8 cellular contexts compared by ENCODE assay signal in the genomic region with DNA sequence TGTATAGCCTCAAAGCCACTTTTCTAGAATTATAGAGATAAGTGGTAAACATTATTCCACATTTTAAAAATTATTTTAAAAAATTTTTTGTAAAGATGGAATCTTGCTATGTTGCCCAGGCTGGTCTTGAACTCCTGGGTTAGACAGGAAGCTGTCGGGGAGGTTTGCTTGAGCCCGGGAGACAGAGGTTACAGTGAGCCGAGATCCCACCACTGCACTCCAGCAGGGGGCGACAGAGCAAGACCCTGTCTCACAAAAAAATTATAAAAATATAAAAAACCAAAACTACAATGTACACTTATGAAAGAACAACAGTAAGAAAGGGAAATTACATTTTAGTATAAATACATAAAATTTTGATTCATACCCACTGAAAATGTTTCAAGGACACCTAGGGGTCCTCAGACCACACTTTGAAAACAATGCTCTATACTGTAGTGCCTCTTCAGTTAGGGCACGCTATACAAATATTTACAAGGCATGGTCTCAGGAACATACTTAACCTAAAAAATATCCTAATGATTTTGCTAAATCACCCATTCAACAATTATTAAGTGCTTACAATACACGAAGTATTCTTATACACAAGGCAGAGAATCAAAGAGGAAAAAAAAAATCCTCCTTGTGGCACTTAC.
DNase-seq lines count a peak whose midpoint lies in the region; ATAC-seq, FAIRE-seq and TF ChIP-seq lines count a peak whose summit lies in the region.

No MANE protein-coding gene starts in this region.

- POLR2A ChIA-PET in endothelial cell of umbilical vein (lab: Charles Lee), result interaction anchor here (0.6 kb wide), 1 partner anchor 9 kb away, joined by 3 read pairs; no protein-coding TSS in a partner anchor

- CTCF ChIA-PET in endothelial cell of umbilical vein (lab: Charles Lee), result interaction anchor here (0.8 to 4.2 kb wide), 24 partner anchors 9 to 376 kb away, joined by 3 to 83 read pairs (median 6); partner anchors contain the start of gene MRTFA

- H2AFZ ChIP-seq in endothelial cell of umbilical vein (ENCODE audit: low read depth, low read length) (no peak overlapping the region), osteoblast (ENCODE audit: low read length) (no peak overlapping the region)

- no peaks in the 10 kb centered on the region for H3K9me3 ChIP-seq in endothelial cell of umbilical vein (replicated peaks; ENCODE audit: control insufficient read depth, insufficient read depth, low read length)
- H3K9me3 ChIP-seq in osteoblast (ENCODE audit: low read depth, low read length), result no peaks in the 10 kb centered on the region
- no peaks in the 10 kb centered on the region for H3K9me3 ChIP-seq in upper lobe of right lung

- H4K20me1 ChIP-seq in endothelial cell of umbilical vein (replicated peaks; ENCODE audit: control insufficient read depth, extremely low read depth, insufficient read depth, low read length) (no peaks in the 10 kb centered on the region), osteoblast (ENCODE audit: insufficient read depth, low read length) (peaks cover 4% of the 10 kb centered on the region)

- ATAC-seq in upper lobe of right lung, result peak; percentile 70

- no TSS peak for BruUV-seq in endothelial cell of umbilical vein (replicated peaks; lab: Mats Ljungman, UMichigan)

- dilution Hi-C loops in endothelial cell of umbilical vein (cut with MboI; ENCODE audit: extremely low pct_ligation_motif_present, low sequenced_read_pairs), result no loop called here

- H3K4me3 ChIP-seq in endothelial cell of umbilical vein (replicated peaks in 1 of 3; ENCODE audit: insufficient read depth in 1 of 3, low read depth in 1 of 3, low read length in 3 of 3) (no peak overlapping the region), osteoblast (ENCODE audit: insufficient read depth, low read length) (no peak overlapping the region), upper lobe of right lung (no peak overlapping the region)

- TF ChIP-seq POLR2A in endothelial cell of umbilical vein (IDR thresholded peaks at IDR 0.05; ENCODE audit: low read depth, low read length), result no peak

- H3K9ac ChIP-seq in endothelial cell of umbilical vein (replicated peaks; ENCODE audit: extremely low read depth, insufficient read depth, low read length), result no peak overlapping the region

- H3K36me3 ChIP-seq in endothelial cell of umbilical vein (ENCODE audit: control insufficient read depth in 2 of 2, extremely low read depth in 1 of 2, insufficient read depth in 2 of 2, low read length in 2 of 2), result no peaks in the 10 kb centered on the region
- H3K36me3 ChIP-seq in osteoblast (ENCODE audit: insufficient read depth, low read length), result no peaks in the 10 kb centered on the region
- no peaks in the 10 kb centered on the region for H3K36me3 ChIP-seq in upper lobe of right lung

- no peak overlapping the region for H3K27ac ChIP-seq in endothelial cell of umbilical vein (ENCODE audit: insufficient read depth, low read depth, low read length)
- no peak overlapping the region for H3K27ac ChIP-seq in osteoblast (ENCODE audit: low read depth, low read length)
- H3K27ac ChIP-seq in upper lobe of right lung, result no peak overlapping the region

- H3K4me1 ChIP-seq in endothelial cell of umbilical vein (ENCODE audit: control insufficient read depth, extremely low read depth, insufficient read depth, low read length) (peaks cover 2% of the 10 kb centered on the region), osteoblast (ENCODE audit: insufficient read depth, low read length) (peaks cover 25% of the 10 kb centered on the region), upper lobe of right lung (peaks cover 19% of the 10 kb centered on the region)

- no peak overlapping the region for H3K4me2 ChIP-seq in endothelial cell of umbilical vein (ENCODE audit: insufficient read depth, low read length)
- no peak overlapping the region for H3K4me2 ChIP-seq in osteoblast (ENCODE audit: insufficient read depth, low read length)

- H3K27me3 ChIP-seq in endothelial cell of umbilical vein (ENCODE audit: control insufficient read depth in 2 of 2, insufficient read depth in 2 of 2, low read length in 2 of 2) (no peaks in the 10 kb centered on the region), osteoblast (ENCODE audit: insufficient read depth, low read length) (no peaks in the 10 kb centered on the region), upper lobe of right lung (no peaks in the 10 kb centered on the region)

- peaks cover 5% of the 10 kb centered on the region for H3K79me2 ChIP-seq in endothelial cell of umbilical vein (ENCODE audit: control insufficient read depth, insufficient read depth, low read length)
- peaks cover 61% of the 10 kb centered on the region for H3K79me2 ChIP-seq in osteoblast (ENCODE audit: insufficient read depth, low read length)

- intact Hi-C loops in endothelial cell of umbilical vein (cut with micrococcal nuclease), result loop anchor here (1.0 to 2.0 kb wide), 3 partner anchors 111 to 126 kb away; partner anchors contain the start of gene MRTFA
- intact Hi-C loops in upper lobe of right lung (cut with DNase I), result loop anchor here (10.0 kb wide), 1 partner anchor 119 kb away; no protein-coding TSS in a partner anchor

- TF ChIP-seq CTCF in endothelial cell of umbilical vein (IDR thresholded peaks at IDR 0.05; ENCODE audit: extremely low read depth in 1 of 2, insufficient read depth in 1 of 2, low read depth in 1 of 2, low read length in 2 of 2) (peak; percentile 81 to 84), osteoblast (IDR thresholded peaks at IDR 0.05; ENCODE audit: extremely low read depth, low read depth, low read length) (peak; percentile 88), upper lobe of right lung (IDR thresholded peaks at IDR 0.05) (peak; percentile 80)

- peak; percentile 59 for DNase-seq in CMK (ENCODE audit: low read depth)
- DNase-seq in NAMALWA (ENCODE audit: low spot score), result peak; percentile 66
- DNase-seq in activated CD8-positive, alpha-beta memory T cell treated with anti-CD3 and anti-CD28 coated beads for 24 hours, result peak; percentile 84
- peak; percentile 65 for DNase-seq in endothelial cell of umbilical vein (ENCODE audit: low read depth, low spot score)
- no peak for DNase-seq in osteoblast (ENCODE audit: insufficient read length, low spot score, missing footprints)
- DNase-seq in upper lobe of right lung, result peak; percentile 70
- DNase-seq in NCI-H524 treated with DMSO at 0.1 percent for 48 hours (lab: John Stamatoyannopoulos, UW), result no peak
- DNase-seq in cortex of kidney (lab: John Stamatoyannopoulos, UW), result no peak

- no peak for FAIRE-seq in endothelial cell of umbilical vein (lab: Jason Lieb, UNC)

- no peaks in the 10 kb centered on the region for H3K9me1 ChIP-seq in endothelial cell of umbilical vein (replicated peaks; ENCODE audit: control insufficient read depth, extremely low read depth, insufficient read depth, low read length)

TF ChIP-seq in endothelial cell of umbilical vein, 7 proteins besides CTCF, POLR2A, EP300 and RAD21:
- TF ChIP-seq JUN (IDR thresholded peaks at IDR 0.05; ENCODE audit: borderline replicate concordance, insufficient read depth, insufficient read length, low read depth) (no peak), EZH2 (IDR thresholded peaks at IDR 0.05; ENCODE audit: borderline replicate concordance, low read depth, low read length, severe bottlenecking) (no peak)
- TF ChIP-seq, protein P1, sequence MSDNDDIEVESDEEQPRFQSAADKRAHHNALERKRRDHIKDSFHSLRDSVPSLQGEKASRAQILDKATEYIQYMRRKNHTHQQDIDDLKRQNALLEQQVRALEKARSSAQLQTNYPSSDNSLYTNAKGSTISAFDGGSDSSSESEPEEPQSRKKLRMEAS (IDR thresholded peaks at IDR 0.05; ENCODE audit: insufficient read depth, insufficient read length), result no peak

Comparison
In these comparisons a context has a peak if more than half of its experiments do, and no peak if none do; other contexts are left out.
1. DNase-seq: peak in CMK (single experiment), NAMALWA (single experiment), activated CD8-positive, alpha-beta memory T cell treated with anti-CD3 and anti-CD28 coated beads for 24 hours (single experiment), endothelial cell of umbilical vein (single experiment) and upper lobe of right lung (single experiment); none in osteoblast (single experiment), NCI-H524 treated with DMSO at 0.1 percent for 48 hours (single experiment) and cortex of kidney (single experiment).
2. Peak in every context shown above with its lines, with median percentiles within 50 percentile points of each other: CTCF ChIP-seq.